25 cellular contexts compared by ENCODE assay signal in genomic region chr11:123562829-123563228, GRCh38.
"Had no signal": no experiment of that assay in that cellular context is flagged by ENCODE, and none has a peak within 500 bp of the region (broad histone marks: within the 10 kb centered on the region; RNA-seq: fewer than 3 reads in every experiment).

No MANE protein-coding gene starts in this region.

- FAIRE-seq: bronchial epithelial cell, keratinocyte, urothelium cell line had no signal

- H3K36me3 Mint-ChIP-seq: activated naive CD8-positive, alpha-beta T cell; naive thymus-derived CD8-positive, alpha-beta T cell had no signal

- H3K9me3 ChIP-seq: neutrophil, ovary, right lobe of liver, transverse colon had no signal

- H3K4me3 Mint-ChIP-seq: activated naive CD8-positive, alpha-beta T cell; activated T-cell treated with anti-CD3 and anti-CD28 coated beads, Interleukin-2, amount 50 U/mL, for 4 hours; dendritic cell treated with granulocyte-macrophage colony-stimulating factor and Interleukin-4, amounts not matched to agents 40 ng/mL and 50 ng/mL, for 4 days; naive thymus-derived CD8-positive, alpha-beta T cell; stimulated activated naive CD8-positive, alpha-beta T cell treated with anti-CD3 and anti-CD28 coated beads, Interleukin-15, amount 100 ng/mL, for 72 hours; T-cell had no signal

- H3K27me3 Mint-ChIP-seq: T-cell had no signal

- H3K27ac Mint-ChIP-seq: activated naive CD8-positive, alpha-beta T cell; activated T-helper 2 cell treated with anti-CD3 and anti-CD28 coated beads, Interferon-gamma antibody, Interleukin-2, Interleukin-4, amounts not matched to agents 10 μg/mL and 5 μg/mL and 100 μg/mL, durations not matched to agents 14 hours and 24 hours and 36 hours; dendritic cell treated with granulocyte-macrophage colony-stimulating factor and Interleukin-4, amounts not matched to agents 40 ng/mL and 50 ng/mL, for 4 days; naive thymus-derived CD8-positive, alpha-beta T cell; T-cell had no signal

- H3K4me3 ChIP-seq: lung, ovary, right lobe of liver, skin epidermis, transverse colon had no signal

- DNase-seq: activated CD4-positive, alpha-beta T cell treated with anti-CD3 and anti-CD28 coated beads for 4 hours; activated CD4-positive, alpha-beta T cell treated with anti-CD3 and anti-CD28 coated beads, Interleukin-2, amount 50 U/mL, for 48 hours; activated CD4-positive, CD25-positive, alpha-beta regulatory T cell; activated CD8-positive, alpha-beta memory T cell treated with anti-CD3 and anti-CD28 coated beads, Interleukin-2, amount 50 U/mL, for 48 hours; activated naive CD4-positive, alpha-beta T cell; activated T-cell treated with anti-CD3 and anti-CD28 coated beads, Interleukin-2, amount 50 U/mL, for 4 hours; effector CD8-positive, alpha-beta T cell; erythroblast; foreskin fibroblast; naive thymus-derived CD8-positive, alpha-beta T cell; stimulated activated CD4-positive, alpha-beta T cell treated with anti-CD3 and anti-CD28 coated beads, Interleukin-1b, Interleukin-23, amount 100 ng/mL, for 48 hours; stimulated activated naive CD8-positive, alpha-beta T cell treated with anti-CD3 and anti-CD28 coated beads, Interleukin-15, amount 100 ng/mL, for 72 hours; T-cell; transverse colon had no signal

- H3K27me3 ChIP-seq: neutrophil, ovary, right lobe of liver had no signal

- H3K9me3 Mint-ChIP-seq: activated T-cell treated with anti-CD3 and anti-CD28 coated beads, Interleukin-2, amount 50 U/mL, for 4 hours; activated T-helper 2 cell treated with anti-CD3 and anti-CD28 coated beads, Interferon-gamma antibody, Interleukin-2, Interleukin-4, amounts not matched to agents 10 μg/mL and 5 μg/mL and 100 μg/mL, durations not matched to agents 14 hours and 24 hours and 36 hours; dendritic cell treated with granulocyte-macrophage colony-stimulating factor and Interleukin-4, amounts not matched to agents 40 ng/mL and 50 ng/mL, for 4 days; naive thymus-derived CD8-positive, alpha-beta T cell; stimulated activated naive CD8-positive, alpha-beta T cell treated with anti-CD3 and anti-CD28 coated beads, Interleukin-15, amount 100 ng/mL, for 72 hours; T-cell had no signal

- H3K36me3 ChIP-seq: neutrophil, ovary, right lobe of liver, transverse colon had no signal

- H3K27ac ChIP-seq: neutrophil, right lobe of liver, skin epidermis, transverse colon had no signal
